In the genomic region with DNA sequence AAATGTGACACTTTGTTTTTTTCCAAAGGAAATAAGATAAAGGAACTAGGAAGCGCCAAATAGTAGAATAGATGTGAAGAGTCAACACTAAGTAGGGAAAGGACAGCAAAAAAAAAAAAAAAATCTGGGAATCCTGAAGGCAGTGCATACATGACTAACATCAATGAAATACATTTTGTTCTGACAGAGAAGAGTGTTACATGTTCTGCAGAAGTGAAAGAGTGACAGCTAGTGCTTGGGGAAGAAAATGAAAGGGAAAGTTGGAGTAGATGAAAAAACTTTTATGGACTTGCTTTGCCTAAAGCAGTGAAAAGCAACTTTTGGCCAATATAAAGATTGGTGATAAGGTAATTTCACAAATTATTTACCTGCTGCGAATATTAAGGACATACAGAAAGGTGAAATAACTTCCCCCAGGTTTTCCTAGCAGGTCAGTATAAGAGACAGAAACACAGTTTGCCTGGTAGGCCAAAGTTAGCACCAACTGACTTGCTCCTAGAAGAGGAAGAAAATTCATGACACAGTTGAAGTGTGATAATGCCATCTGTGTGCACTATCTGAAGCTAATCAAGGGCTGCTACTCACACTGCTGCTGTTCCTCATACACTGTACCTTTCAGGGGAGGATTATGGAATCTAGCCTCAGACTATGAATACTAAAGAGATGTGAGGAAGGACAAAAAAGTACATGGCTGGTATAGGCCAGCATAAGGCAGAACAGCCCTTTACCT, we compare ENCODE assay signal across 8 cellular contexts. TPM values are rescaled to one million over a fixed set of nuclear protein-coding genes. Genes with fewer than 3 reads are reported as not detected.
DNase-seq lines count a peak whose midpoint lies in the region; ATAC-seq, FAIRE-seq and TF ChIP-seq lines count a peak whose summit lies in the region.

No MANE protein-coding gene starts in this region.

- no peaks in the 10 kb centered on the region for H4K20me1 ChIP-seq in astrocyte (ENCODE audit: insufficient read depth, low read length)

- H3K4me3 ChIP-seq in astrocyte (ENCODE audit: insufficient read depth, low read depth, low read length), result no peak overlapping the region
- H3K4me3 ChIP-seq in neutrophil (ENCODE audit: low read depth in 1 of 2, low read length in 1 of 2), result no peak overlapping the region

- H3K36me3 Mint-ChIP-seq in astrocyte (ENCODE audit: low read depth, unreplicated experiment), result peaks cover 20% of the 10 kb centered on the region

- H3K4me1 ChIP-seq in astrocyte (ENCODE audit: insufficient read depth, low read length), result no peaks in the 10 kb centered on the region
- no peaks in the 10 kb centered on the region for H3K4me1 ChIP-seq in neutrophil (ENCODE audit: control insufficient read depth in 1 of 2, insufficient read depth in 1 of 2, low read depth in 1 of 2, low read length in 1 of 2)

- ATAC-seq in GM19025 (IDR thresholded peaks at IDR 0.05; ENCODE audit: low read depth, unreplicated experiment), result peak; percentile 76
- ATAC-seq in HG03097 (IDR thresholded peaks at IDR 0.05; ENCODE audit: low FRiP score, unreplicated experiment), result peak; percentile 56
- ATAC-seq in GM18861 (IDR thresholded peaks at IDR 0.05; ENCODE audit: unreplicated experiment), result no peak

- H3K27me3 Mint-ChIP-seq in astrocyte (ENCODE audit: low read depth, unreplicated experiment), result no peaks in the 10 kb centered on the region

- FAIRE-seq in astrocyte (lab: Jason Lieb, UNC), result no peak

- no peak for DNase-seq in astrocyte (ENCODE audit: low read depth)
- no peak for DNase-seq in activated gamma-delta T cell treated with Interleukin-2 at 50 U/mL for 16 hours
- no peak for DNase-seq in NCI-H2227 (lab: John Stamatoyannopoulos, UW; ENCODE audit: unreplicated experiment)
- DNase-seq in HEK293T (ENCODE audit: extremely low spot score), result no peak

- no peak overlapping the region for H3K4me2 ChIP-seq in astrocyte (ENCODE audit: low read length)

- POLR2A ChIA-PET in HEK293T (lab: Yijun Ruan, JAX), result no interaction called here

- TF ChIP-seq CTCF in astrocyte (IDR thresholded peaks at IDR 0.05; ENCODE audit: insufficient read depth, low read depth, low read length) (no peak), neutrophil (IDR thresholded peaks at IDR 0.05) (no peak)

- peaks cover 6% of the 10 kb centered on the region for H3K4me1 Mint-ChIP-seq in astrocyte (ENCODE audit: low read depth, unreplicated experiment)

- H3K36me3 ChIP-seq in astrocyte (ENCODE audit: insufficient read depth, low read length), result no peaks in the 10 kb centered on the region
- H3K36me3 ChIP-seq in neutrophil, result peaks cover 25% of the 10 kb centered on the region

- H3K27ac Mint-ChIP-seq in astrocyte (ENCODE audit: unreplicated experiment), result peak overlapping the region; percentile 28

- H3K9me3 Mint-ChIP-seq in astrocyte (ENCODE audit: unreplicated experiment), result peaks cover 1% of the 10 kb centered on the region

- H3K9ac ChIP-seq in astrocyte (ENCODE audit: low read length), result no peak overlapping the region

- H3K27ac ChIP-seq in astrocyte (ENCODE audit: low read depth, low read length), result no peak overlapping the region
- H3K27ac ChIP-seq in neutrophil, result peak overlapping the region; percentile 37

- H3K27me3 ChIP-seq in astrocyte (ENCODE audit: insufficient read depth, low read length), result no peaks in the 10 kb centered on the region
- H3K27me3 ChIP-seq in neutrophil, result no peaks in the 10 kb centered on the region

- H2AFZ ChIP-seq in astrocyte (ENCODE audit: low read depth, low read length), result no peak overlapping the region

- H3K9me3 ChIP-seq in astrocyte (ENCODE audit: insufficient read depth, low read depth, low read length) (no peaks in the 10 kb centered on the region), neutrophil (no peaks in the 10 kb centered on the region)

- H3K79me2 ChIP-seq in astrocyte (ENCODE audit: insufficient read depth, low read length), result peaks cover 3% of the 10 kb centered on the region

- CTCF ChIA-PET in HEK293T (lab: Yijun Ruan, JAX), result no interaction called here

- H3K4me3 Mint-ChIP-seq in astrocyte (ENCODE audit: unreplicated experiment), result no peak overlapping the region

TF ChIP-seq in HEK293T, 16 proteins besides CTCF, POLR2A, EP300 and RAD21:
- no peak for TF ChIP-seq BHLHE40 (IDR thresholded peaks at IDR 0.05; ENCODE audit: borderline replicate concordance)
- TF ChIP-seq SP1 (IDR thresholded peaks at IDR 0.05), result no peak
- TF ChIP-seq FOXM1 (IDR thresholded peaks at IDR 0.05; ENCODE audit: borderline replicate concordance), result no peak
- no peak for TF ChIP-seq TARDBP (IDR thresholded peaks at IDR 0.05)
- no peak for TF ChIP-seq LEF1 (IDR thresholded peaks at IDR 0.05; ENCODE audit: borderline replicate concordance)
- no peak for TF ChIP-seq FOXA1 (IDR thresholded peaks at IDR 0.05)
- TF ChIP-seq, protein P1, sequence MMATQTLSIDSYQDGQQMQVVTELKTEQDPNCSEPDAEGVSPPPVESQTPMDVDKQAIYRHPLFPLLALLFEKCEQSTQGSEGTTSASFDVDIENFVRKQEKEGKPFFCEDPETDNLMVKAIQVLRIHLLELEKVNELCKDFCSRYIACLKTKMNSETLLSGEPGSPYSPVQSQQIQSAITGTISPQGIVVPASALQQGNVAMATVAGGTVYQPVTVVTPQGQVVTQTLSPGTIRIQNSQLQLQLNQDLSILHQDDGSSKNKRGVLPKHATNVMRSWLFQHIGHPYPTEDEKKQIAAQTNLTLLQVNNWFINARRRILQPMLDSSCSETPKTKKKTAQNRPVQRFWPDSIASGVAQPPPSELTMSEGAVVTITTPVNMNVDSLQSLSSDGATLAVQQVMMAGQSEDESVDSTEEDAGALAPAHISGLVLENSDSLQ (IDR thresholded peaks at IDR 0.05), result no peak
- no peak for TF ChIP-seq NFRKB (IDR thresholded peaks at IDR 0.05)
- TF ChIP-seq SUZ12 (IDR thresholded peaks at IDR 0.05), result no peak
- no peak for TF ChIP-seq ZNF384 (IDR thresholded peaks at IDR 0.05)
- no peak for TF ChIP-seq L3MBTL2 (conservative IDR thresholded peaks at IDR 0.05)
- no peak for TF ChIP-seq FOXK2 (IDR thresholded peaks at IDR 0.05)
- TF ChIP-seq ARNT (IDR thresholded peaks at IDR 0.05), result no peak
- no peak for TF ChIP-seq HDGF (IDR thresholded peaks at IDR 0.05; ENCODE audit: borderline replicate concordance)
- no peak for TF ChIP-seq CTBP1 (IDR thresholded peaks at IDR 0.05; ENCODE audit: borderline replicate concordance)
- no peak for TF ChIP-seq ELF4 (IDR thresholded peaks at IDR 0.05)

RNA-seq across cellular contexts. Expression of gene RANBP6, which starts 38.6 kb away (rescaled TPM):
- 28.4 and 29.5 TPM in 2 replicates for total RNA-seq in astrocyte
